In the genomic region with DNA sequence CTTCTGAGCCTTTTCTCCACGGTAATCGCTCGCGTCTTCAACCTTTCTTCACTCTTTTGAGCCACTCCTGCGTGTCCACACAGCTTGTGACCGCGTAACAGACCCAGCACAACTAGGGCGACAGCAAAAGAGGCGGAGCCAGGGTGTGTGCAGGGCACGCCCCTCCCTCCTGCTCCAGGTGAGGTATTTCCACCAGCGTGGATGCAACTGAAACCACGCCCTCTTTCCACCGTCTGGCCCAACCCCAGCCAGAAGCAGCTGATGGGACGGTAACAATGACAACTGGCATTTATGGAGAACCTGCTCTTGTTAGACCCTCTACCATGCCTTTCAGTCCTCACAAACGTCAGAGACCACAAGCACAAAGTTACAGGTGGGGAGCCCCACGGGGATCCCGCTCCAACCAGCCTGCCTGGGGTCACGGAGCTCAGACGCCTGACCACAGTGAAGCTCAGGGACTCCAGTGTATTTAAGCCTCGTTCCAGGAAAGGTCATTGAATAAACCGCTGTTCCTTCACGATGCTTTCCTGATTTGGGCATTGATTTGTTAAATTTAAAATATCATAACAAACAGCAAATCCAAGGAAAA, we compare ENCODE assay signal across 9 cellular contexts. TPM values are rescaled to one million over a fixed set of nuclear protein-coding genes. Genes with fewer than 3 reads are reported as not detected.
A peak's percentile ranks its signal among the peaks of the same experiment; 100 is the strongest.
DNase-seq lines count a peak whose midpoint lies in the region; ATAC-seq, FAIRE-seq and TF ChIP-seq lines count a peak whose summit lies in the region.
"Had no signal": no experiment of that assay in that cellular context is flagged by ENCODE, and none has a peak within 500 bp of the region (broad histone marks: within the 10 kb centered on the region; RNA-seq: fewer than 3 reads in every experiment).

No MANE protein-coding gene starts in this region.

- H3K4me2 ChIP-seq in keratinocyte (ENCODE audit: control insufficient read depth, extremely low read depth, insufficient read depth, low read depth, low read length) (peak overlapping the region; percentile 91), smooth muscle cell (peak overlapping the region; percentile 97)

- no peaks in the 10 kb centered on the region for H3K36me3 Mint-ChIP-seq in activated naive CD8-positive, alpha-beta T cell treated with anti-CD3 and anti-CD28 coated beads, Interleukin-2, amount 50 U/mL, for 24 hours (ENCODE audit: low read depth)

- TF ChIP-seq CTCF in keratinocyte (optimal IDR thresholded peaks at IDR 0.05 in 1 of 3, IDR thresholded peaks at IDR 0.05 in 1 of 3, conservative IDR thresholded peaks at IDR 0.05 in 1 of 3; ENCODE audit: extremely low read depth in 1 of 3, insufficient read depth in 2 of 3, low read length in 3 of 3) (no peak), smooth muscle cell (IDR thresholded peaks at IDR 0.05; ENCODE audit: borderline replicate concordance, insufficient read depth, poor library complexity, severe bottlenecking) (no peak)

- H3K9ac ChIP-seq in keratinocyte (ENCODE audit: control insufficient read depth, extremely low read depth, insufficient read depth, low read length): peak overlapping the region; percentile 85
- H3K9ac ChIP-seq in smooth muscle cell (ENCODE audit: low read depth): peak overlapping the region; percentile 96

- H3K9me3 Mint-ChIP-seq in activated naive CD8-positive, alpha-beta T cell treated with anti-CD3 and anti-CD28 coated beads, Interleukin-2, amount 50 U/mL, for 24 hours: no peaks in the 10 kb centered on the region

- H3K27me3 Mint-ChIP-seq in activated naive CD8-positive, alpha-beta T cell treated with anti-CD3 and anti-CD28 coated beads, Interleukin-2, amount 50 U/mL, for 24 hours: peaks cover 38% of the 10 kb centered on the region

- peaks cover 7% of the 10 kb centered on the region for H3K4me1 Mint-ChIP-seq in activated naive CD8-positive, alpha-beta T cell treated with anti-CD3 and anti-CD28 coated beads, Interleukin-2, amount 50 U/mL, for 24 hours

- peaks cover 22% of the 10 kb centered on the region for H3K4me1 ChIP-seq in keratinocyte (ENCODE audit: control insufficient read depth, extremely low read depth, insufficient read depth, low read length)
- peaks cover 9% of the 10 kb centered on the region for H3K4me1 ChIP-seq in smooth muscle cell (ENCODE audit: low read depth)

- H3K27me3 ChIP-seq in keratinocyte (ENCODE audit: control insufficient read depth, extremely low read depth, insufficient read depth, low read length) (no peaks in the 10 kb centered on the region), smooth muscle cell (ENCODE audit: low read depth) (no peaks in the 10 kb centered on the region)

- H3K4me3 Mint-ChIP-seq in activated naive CD8-positive, alpha-beta T cell treated with anti-CD3 and anti-CD28 coated beads, Interleukin-2, amount 50 U/mL, for 24 hours: peak overlapping the region; percentile 48

- peaks cover 17 to 18% of the 10 kb centered on the region in 2 experiments for H3K36me3 ChIP-seq in keratinocyte (ENCODE audit: control insufficient read depth in 2 of 2, extremely low read depth in 1 of 2, insufficient read depth in 2 of 2, low read length in 2 of 2)
- H3K36me3 ChIP-seq in smooth muscle cell (ENCODE audit: low read depth): no peaks in the 10 kb centered on the region

- no peaks in the 10 kb centered on the region for H3K9me3 ChIP-seq in keratinocyte (ENCODE audit: control insufficient read depth, low read depth, low read length)
- H3K9me3 ChIP-seq in smooth muscle cell (replicated peaks; ENCODE audit: low read depth): no peaks in the 10 kb centered on the region

- H3F3A ChIP-seq in smooth muscle cell (ENCODE audit: low read depth): peaks cover 12% of the 10 kb centered on the region

- H3K4me3 ChIP-seq in keratinocyte (ENCODE audit: control insufficient read depth in 2 of 3, extremely low read depth in 1 of 3, insufficient read depth in 2 of 3, low read depth in 1 of 3, low read length in 3 of 3) (peak overlapping the region; percentile 68 to 86 (median 75)), smooth muscle cell (peak overlapping the region; percentile 93)

- WGBS in smooth muscle cell (ENCODE audit: low lambda C conversion rate): 60% methylated on average over 22 of the region's 22 CpGs

- H2AFZ ChIP-seq in keratinocyte (ENCODE audit: control insufficient read depth, low read length) (no peak overlapping the region), smooth muscle cell (ENCODE audit: low read depth) (no peak overlapping the region)

- no peak overlapping the region for H3K27ac Mint-ChIP-seq in activated naive CD8-positive, alpha-beta T cell treated with anti-CD3 and anti-CD28 coated beads, Interleukin-2, amount 50 U/mL, for 24 hours

- peaks cover 26% of the 10 kb centered on the region for H4K20me1 ChIP-seq in keratinocyte (ENCODE audit: control insufficient read depth, extremely low read depth, insufficient read depth, low read length)
- H4K20me1 ChIP-seq in smooth muscle cell (ENCODE audit: low read depth): peaks cover 60% of the 10 kb centered on the region

- peaks cover 7% of the 10 kb centered on the region for H3K9me1 ChIP-seq in keratinocyte (ENCODE audit: control insufficient read depth, extremely low read depth, insufficient read depth, low read length)

- dilution Hi-C loops in keratinocyte (cut with MboI; ENCODE audit: extremely low pct_ligation_motif_present, low sequenced_read_pairs): no loop called here

- H3K27ac ChIP-seq in keratinocyte (ENCODE audit: control insufficient read depth, insufficient read depth, low read length) (peak overlapping the region; percentile 80), smooth muscle cell (ENCODE audit: low read depth) (peak overlapping the region; percentile 96)

- DNase-seq in HPDE6-E6E7 (ENCODE audit: extremely low spot score): peak; percentile 58
- no peak for DNase-seq in activated naive CD8-positive, alpha-beta T cell treated with anti-CD3 and anti-CD28 coated beads, Interleukin-2, amount 50 U/mL, for 24 hours
- DNase-seq in keratinocyte (ENCODE audit: low read depth, low spot score): no peak
- DNase-seq in smooth muscle cell (lab: John Stamatoyannopoulos, UW; ENCODE audit: unreplicated experiment): no peak
- no peak for DNase-seq in NCI-H446 (lab: John Stamatoyannopoulos, UW)
- DNase-seq in GF-D8 (lab: John Stamatoyannopoulos, UW): no peak
- DNase-seq: cortex of kidney had no signal

- peaks cover 65% of the 10 kb centered on the region for H3K79me2 ChIP-seq in keratinocyte (ENCODE audit: control insufficient read depth, insufficient read depth, low read length)
- peaks cover 68% of the 10 kb centered on the region for H3K79me2 ChIP-seq in smooth muscle cell (ENCODE audit: low read depth)

- FAIRE-seq in keratinocyte (lab: Jason Lieb, UNC): no peak

- no peak for ATAC-seq in activated naive CD8-positive, alpha-beta T cell treated with anti-CD3 and anti-CD28 coated beads, Interleukin-2, amount 50 U/mL, for 24 hours
- ATAC-seq in HG02798 (IDR thresholded peaks at IDR 0.05; ENCODE audit: poor library complexity, unreplicated experiment) (no peak), HG03280 (IDR thresholded peaks at IDR 0.05; ENCODE audit: unreplicated experiment) (no peak)

RNA-seq across cellular contexts. Expression of a gene that starts 2.0 kb away (rescaled TPM):
- 17.1 to 23.4 TPM (median 17.5 TPM) in 3 replicates for polyA plus RNA-seq in keratinocyte
- polyA plus RNA-seq in keratinocyte (2011; ENCODE audit: low read depth): 26.4 TPM
- polyA plus RNA-seq in keratinocyte (2011; cell fraction: cytosol; rRNA removed): 17.3 and 23.6 TPM in 2 replicates
- 18.9 and 26.2 TPM in 2 replicates for polyA plus RNA-seq in keratinocyte (2011; cell fraction: nucleus; rRNA removed)
- 32.2 and 58.3 TPM in 2 replicates for polyA plus RNA-seq in keratinocyte (2012; ENCODE audit: low replicate concordance)
- polyA minus RNA-seq in keratinocyte: 11.8 to 28.5 TPM (median 18.3 TPM) in 3 replicates
- polyA minus RNA-seq in keratinocyte (2011; cell fraction: cytosol; rRNA and poly(A)+ RNA removed): 23.2 TPM
- 13.0 and 14.0 TPM in 2 replicates for polyA minus RNA-seq in keratinocyte (2011; cell fraction: nucleus; rRNA and poly(A)+ RNA removed)
- total RNA-seq in smooth muscle cell: 44.0 and 49.1 TPM in 2 replicates
- 72.7 and 78.6 TPM in 2 replicates for polyA plus RNA-seq in smooth muscle cell
